17 cellular contexts compared by ENCODE assay signal in genomic region chr7:11005202-11005601, GRCh38. TPM values are rescaled to one million over a fixed set of nuclear protein-coding genes. Genes with fewer than 3 reads are reported as not detected.
A peak's percentile ranks its signal among the peaks of the same experiment; 100 is the strongest.
DNase-seq lines count a peak whose midpoint lies in the region; ATAC-seq, FAIRE-seq and TF ChIP-seq lines count a peak whose summit lies in the region.
"Had no signal": no experiment of that assay in that cellular context is flagged by ENCODE, and none has a peak within 500 bp of the region (broad histone marks: within the 10 kb centered on the region; RNA-seq: fewer than 3 reads in every experiment).

No MANE protein-coding gene starts in this region.

- no peaks in the 10 kb centered on the region for H3K27me3 ChIP-seq in GM23338 (ENCODE audit: insufficient read depth)
- H3K27me3 ChIP-seq: BLaER1 treated with 17β-estradiol and CSF1 and Interleukin-3, amounts not matched to agents 10 nM and 100 nM had no signal

- H3K27ac Mint-ChIP-seq in GM23338, result no peak overlapping the region
- H3K27ac Mint-ChIP-seq: B cell; CD4-positive, alpha-beta memory T cell; H9 had no signal

- no peaks in the 10 kb centered on the region for H4K20me1 ChIP-seq in GM23338 (replicated peaks; ENCODE audit: insufficient read depth)

- H3K9me3 Mint-ChIP-seq in GM23338, result no peaks in the 10 kb centered on the region; the same call in 2 of the 3 replicates
- H3K9me3 Mint-ChIP-seq: CD4-positive, alpha-beta memory T cell; H9 had no signal

- H3K4me1 ChIP-seq in GM23338 (ENCODE audit: insufficient read depth), result no peaks in the 10 kb centered on the region
- H3K4me1 ChIP-seq: BLaER1 treated with 17β-estradiol and CSF1 and Interleukin-3, amounts not matched to agents 10 nM and 100 nM had no signal

- peaks cover 100% of the 10 kb centered on the region for H3K79me2 ChIP-seq in GM23338 (replicated peaks; ENCODE audit: insufficient read depth)

- H3K9me2 ChIP-seq in GM23338 (ENCODE audit: insufficient read depth), result no peaks in the 10 kb centered on the region

- peak; percentile 34 for FAIRE-seq in G401.6 (lab: Jason Lieb, UNC)
- FAIRE-seq: GM12878, H1 had no signal

- no peaks in the 10 kb centered on the region for H3F3A ChIP-seq in GM23338 (replicated peaks; ENCODE audit: low read depth)

- H3K36me3 Mint-ChIP-seq in GM23338 (ENCODE audit: low read depth), result peaks cover 37% of the 10 kb centered on the region

- H3K27me3 Mint-ChIP-seq in GM23338 (ENCODE audit: insufficient read depth, low read depth, poor library complexity), result no peaks in the 10 kb centered on the region
- H3K27me3 Mint-ChIP-seq: B cell; CD4-positive, alpha-beta memory T cell had no signal

- no peaks in the 10 kb centered on the region for H3K36me3 ChIP-seq in GM23338 (ENCODE audit: insufficient read depth)

- no peak overlapping the region for H3K4me2 ChIP-seq in GM23338
- H3K4me2 ChIP-seq: BLaER1 treated with 17β-estradiol and CSF1 and Interleukin-3, amounts not matched to agents 10 nM and 100 nM; KMS-11 had no signal

- H3K27ac ChIP-seq in GM23338 (ENCODE audit: low read depth), result no peak overlapping the region
- H3K27ac ChIP-seq: BLaER1 treated with 17β-estradiol and CSF1 and Interleukin-3, amounts not matched to agents 10 nM and 100 nM; HL-60; KMS-11 had no signal

- H3K4me3 Mint-ChIP-seq in GM23338, result no peak overlapping the region
- H3K4me3 Mint-ChIP-seq: B cell; CD4-positive, alpha-beta memory T cell; H9 had no signal

- no peaks in the 10 kb centered on the region for H3K4me1 Mint-ChIP-seq in GM23338
- H3K4me1 Mint-ChIP-seq: H9 had no signal

- in situ Hi-C loops in G401 (cut with HindIII; ENCODE audit: low sequenced_read_pairs), result no loop called here

- peak; percentile 16 for DNase-seq in renal cortical epithelial cell (ENCODE audit: low read depth)
- DNase-seq in activated CD8-positive, alpha-beta memory T cell treated with anti-CD3 and anti-CD28 coated beads, Interleukin-2, amount 50 U/mL, for 4 hours, result no peak
- no peak for DNase-seq in GM23338 (ENCODE audit: low spot score)
- DNase-seq in G401 (ENCODE audit: low spot score), result no peak
- DNase-seq: CD4-positive, alpha-beta memory T cell; DMS153; DMS79; H9 had no signal

- TF ChIP-seq CTCF in GM23338 (conservative IDR thresholded peaks at IDR 0.05; ENCODE audit: low read depth in 2 of 2), result no peak

- ATAC-seq in HG02759 (IDR thresholded peaks at IDR 0.05; ENCODE audit: unreplicated experiment) (peak; percentile 50), HG03460 (IDR thresholded peaks at IDR 0.05; ENCODE audit: unreplicated experiment) (peak; percentile 73), GM23338 (no peak)
- ATAC-seq: GM12878 had no signal

- no peak overlapping the region for H3K4me3 ChIP-seq in GM23338
- H3K4me3 ChIP-seq: BLaER1 treated with 17β-estradiol and CSF1 and Interleukin-3, amounts not matched to agents 10 nM and 100 nM; GM12878 had no signal

- no peak overlapping the region for H2AFZ ChIP-seq in GM23338

TF ChIP-seq in GM23338, 12 proteins besides CTCF, POLR2A, EP300 and RAD21 (continues in another document):
- TF ChIP-seq ETS1 (IDR thresholded peaks at IDR 0.05), result no peak
- no peak for TF ChIP-seq EZH2 (IDR thresholded peaks at IDR 0.05; ENCODE audit: low read depth, unreplicated experiment)
- TF ChIP-seq STAT1 (IDR thresholded peaks at IDR 0.05; ENCODE audit: unreplicated experiment), result no peak
- TF ChIP-seq ZNF462 (CRISPR knock-in tag; IDR thresholded peaks at IDR 0.05), result no peak
- TF ChIP-seq CREB1 (CRISPR knock-in tag; IDR thresholded peaks at IDR 0.05; ENCODE audit: low read depth), result no peak
- TF ChIP-seq POLR2AphosphoS5 (IDR thresholded peaks at IDR 0.05; ENCODE audit: low read depth), result no peak
- TF ChIP-seq ZNF331 (CRISPR knock-in tag; IDR thresholded peaks at IDR 0.05; ENCODE audit: low read depth), result no peak
- no peak for TF ChIP-seq EZH2phosphoT487 (IDR thresholded peaks at IDR 0.05; ENCODE audit: unreplicated experiment)
- no peak for TF ChIP-seq JUNB (IDR thresholded peaks at IDR 0.05; ENCODE audit: unreplicated experiment)
- TF ChIP-seq ZNF114 (CRISPR knock-in tag; IDR thresholded peaks at IDR 0.05), result no peak

RNA-seq across cellular contexts. Expression of gene PHF14, which starts 31.5 kb away (rescaled TPM):
- total RNA-seq in renal cortical epithelial cell, result 18.2 and 43.6 TPM in 2 replicates
- total RNA-seq in GM23338 (2014; rRNA removed; shearing (Covaris generic)), result 69.1 and 72.0 TPM in 2 replicates
- polyA plus RNA-seq in GM23338 (2016; fragmentation: Nextera tagmentation; extraction: Ambion mirVana), result 87.9 and 88.7 TPM in 2 replicates
- 21.0 and 42.3 TPM in 2 replicates for total RNA-seq in G401 (2014; rRNA removed; shearing (Covaris generic))
